In genomic region chr17:55750750-55751641, GRCh38 we compare ENCODE assay signal across 8 cellular contexts. TPM values are rescaled to one million over a fixed set of nuclear protein-coding genes. Genes with fewer than 3 reads are reported as not detected.
DNase-seq lines count a peak whose midpoint lies in the region; ATAC-seq, FAIRE-seq and TF ChIP-seq lines count a peak whose summit lies in the region.

Gene PCTP (plus strand): TSS chr17:55751051. CDS start chr17:55751104, 53 bp downstream.

- no peaks in the 10 kb centered on the region for H3K36me3 ChIP-seq in colonic mucosa

- no peak for TF ChIP-seq EP300 in A549 (IDR thresholded peaks at IDR 0.05)

- DNase-seq in A549 (ENCODE audit: low read depth in 1 of 2, low spot score in 1 of 2) (peak; percentile 91 to 94), NCI-H446 (lab: John Stamatoyannopoulos, UW) (peak; percentile 8 to 74), colonic mucosa (peak; percentile 97), kidney tubule cell (ENCODE audit: low spot score) (peak; percentile 96)
- peak; percentile 93 for DNase-seq in activated CD4-positive, alpha-beta T cell treated with anti-CD3 and anti-CD28 coated beads for 36 hours
- DNase-seq in stimulated activated CD4-positive, alpha-beta T cell treated with anti-CD3 and anti-CD28 coated beads, Interleukin-1b, Interleukin-23, amount 100 ng/mL, for 24 hours (ENCODE audit: low read depth in 4 of 4, low spot score in 1 of 4), result peak; percentile 68 to 86 (median 73)

- H3K4me1 ChIP-seq in A549 (peaks cover 12% of the 10 kb centered on the region; the same call in 2 of the 3 replicates), colonic mucosa (peaks cover 3% of the 10 kb centered on the region)

- no peak for FAIRE-seq in A549 (lab: Jason Lieb, UNC)

- H3K9ac ChIP-seq in colonic mucosa (ENCODE audit: low read depth in 2 of 2, low read length in 2 of 2), result peak within 1 kb of the TSS; percentile 69 to 84

- H3K27ac ChIP-seq in A549, result peak within 1 kb of the TSS; percentile 86 to 94
- H3K27ac ChIP-seq in colonic mucosa, result peak within 1 kb of the TSS; percentile 85

- peak within 1 kb of the TSS; percentile 58 for H3K4me3 ChIP-seq in A549
- peak within 1 kb of the TSS; percentile 77 for H3K4me3 ChIP-seq in colonic mucosa

- CTCF ChIA-PET in A549 (lab: Yijun Ruan, JAX), result interaction anchor here (0.9 to 3.0 kb wide), 14 partner anchors 9 to 237 kb away, joined by 3 to 26 read pairs (median 6); no protein-coding TSS in a partner anchor
- CTCF ChIA-PET in activated CD4-positive, alpha-beta T cell treated with anti-CD3 and anti-CD28 coated beads for 36 hours (lab: Charles Lee), result interaction anchor here (0.6 to 3.2 kb wide), 7 partner anchors 11 to 225 kb away, joined by 3 to 29 read pairs (median 5); no protein-coding TSS in a partner anchor

- peak within 1 kb of the TSS; percentile 84 for H3K4me2 ChIP-seq in A549

- H3K9me3 ChIP-seq in A549, result no peaks in the 10 kb centered on the region
- no peaks in the 10 kb centered on the region for H3K9me3 ChIP-seq in colonic mucosa

- no peak; a peak in 1 of 5 replicates for TF ChIP-seq RAD21 in A549 (conservative IDR thresholded peaks at IDR 0.05 in 1 of 2, IDR thresholded peaks at IDR 0.05 in 1 of 2)

- H3K36me3 Mint-ChIP-seq in activated CD4-positive, alpha-beta T cell treated with anti-CD3 and anti-CD28 coated beads for 36 hours (ENCODE audit: low read depth), result no peaks in the 10 kb centered on the region

- POLR2A ChIA-PET in A549 (lab: Yijun Ruan, JAX), result interaction anchor here (0.6 to 1.6 kb wide), 11 partner anchors 8 to 513 kb away, joined by 3 to 13 read pairs (median 4); partner anchors contain the start of gene TMEM100
- POLR2A ChIA-PET in activated CD4-positive, alpha-beta T cell treated with anti-CD3 and anti-CD28 coated beads for 36 hours (lab: Charles Lee), result interaction anchor here (0.6 kb wide), 1 partner anchor 20 kb away, joined by 3 read pairs; no protein-coding TSS in a partner anchor

- TF ChIP-seq CTCF in A549 (IDR thresholded peaks at IDR 0.05), result 0 out of 3 replicates have a peak, but pooled peaks have one; percentile 5
- peak; percentile 28 for TF ChIP-seq CTCF in colonic mucosa (IDR thresholded peaks at IDR 0.05)

- H3K4me1 Mint-ChIP-seq in activated CD4-positive, alpha-beta T cell treated with anti-CD3 and anti-CD28 coated beads for 36 hours, result peaks cover 11% of the 10 kb centered on the region

- peak within 1 kb of the TSS; percentile 77 for H3K4me3 Mint-ChIP-seq in activated CD4-positive, alpha-beta T cell treated with anti-CD3 and anti-CD28 coated beads for 36 hours

- TF ChIP-seq POLR2A in A549 (IDR thresholded peaks at IDR 0.05; ENCODE audit: low read length), result peak; percentile 87

- no peaks in the 10 kb centered on the region for H3K27me3 ChIP-seq in colonic mucosa

- 0% methylated on average over 18 of the region's 53 CpGs for WGBS in A549 (ENCODE audit: missing lambda C conversion rate)

- intact Hi-C loops in activated CD4-positive, alpha-beta T cell treated with anti-CD3 and anti-CD28 coated beads for 36 hours (cut with DNase I, micrococcal nuclease), result loop anchor here (1.0 to 2.0 kb wide), 3 partner anchors 17 to 330 kb away; partner anchors contain the start of gene MMD (in 1 of the 2)
- intact Hi-C loops in colonic mucosa (cut with DNase I), result no loop called here

- ATAC-seq in A549 (peak; percentile 97 to 99), GM18519 (IDR thresholded peaks at IDR 0.05; ENCODE audit: low FRiP score, unreplicated experiment) (peak; percentile 93), HG03060 (IDR thresholded peaks at IDR 0.05; ENCODE audit: low read depth, unreplicated experiment) (peak; percentile 88)
- ATAC-seq in activated CD4-positive, alpha-beta T cell treated with anti-CD3 and anti-CD28 coated beads for 36 hours, result peak; percentile 99

- H3K27me3 Mint-ChIP-seq in activated CD4-positive, alpha-beta T cell treated with anti-CD3 and anti-CD28 coated beads for 36 hours, result peaks cover 26% of the 10 kb centered on the region

- H3K9me3 Mint-ChIP-seq in activated CD4-positive, alpha-beta T cell treated with anti-CD3 and anti-CD28 coated beads for 36 hours (ENCODE audit: low read depth), result no peaks in the 10 kb centered on the region

- H3K27ac Mint-ChIP-seq in activated CD4-positive, alpha-beta T cell treated with anti-CD3 and anti-CD28 coated beads for 36 hours, result peak within 1 kb of the TSS; percentile 44

TF ChIP-seq in A549, 52 proteins besides CTCF, POLR2A, EP300 and RAD21:
- no peak for TF ChIP-seq HDAC2 (IDR thresholded peaks at IDR 0.05)
- peak; percentile 99 for TF ChIP-seq PHF8 (IDR thresholded peaks at IDR 0.05; ENCODE audit: borderline replicate concordance, low read depth)
- TF ChIP-seq PBX3 (IDR thresholded peaks at IDR 0.05), result peak; percentile 45
- no peak for TF ChIP-seq MYC (IDR thresholded peaks at IDR 0.05; ENCODE audit: borderline replicate concordance, low read length)
- peak; percentile 61 for TF ChIP-seq MAX (IDR thresholded peaks at IDR 0.05)
- 0 out of 3 replicates have a peak, but pooled peaks have one; percentile 53 for TF ChIP-seq BCL3 (IDR thresholded peaks at IDR 0.05)
- TF ChIP-seq ZC3H11A (IDR thresholded peaks at IDR 0.05), result no peak
- peak; percentile 31 to 90; a peak in 3 of 5 replicates for TF ChIP-seq JUN (IDR thresholded peaks at IDR 0.05)
- TF ChIP-seq ESRRA (IDR thresholded peaks at IDR 0.05; ENCODE audit: borderline replicate concordance, low read length), result 0 out of 2 replicates have a peak, but pooled peaks have one; percentile 6
- TF ChIP-seq FOSL2 (IDR thresholded peaks at IDR 0.05), result no peak
- no peak for TF ChIP-seq FOSL2 (CRISPR knock-in tag; IDR thresholded peaks at IDR 0.05)
- 0 out of 2 replicates have a peak, but pooled peaks have one; percentile 44 for TF ChIP-seq RFX5 (IDR thresholded peaks at IDR 0.05)

RNA-seq across cellular contexts. Expression of gene PCTP, which starts in this region (rescaled TPM):
- polyA plus RNA-seq in A549 (2011; rRNA removed) (28.0 and 31.5 TPM in 2 replicates), A549 (2017; fragmentation: RNase III; extraction: RNeasy Plus Mini Kit Qiagen cat#74134 plus additional on column Dnase treatment) (16.6 to 17.5 TPM (median 17.1 TPM) in 3 replicates)
- polyA plus RNA-seq in A549 (2012; cell fraction: cytosol; rRNA removed), result 18.1 and 18.3 TPM in 2 replicates
- 6.1 and 11.4 TPM in 2 replicates for polyA plus RNA-seq in A549 (2012; cell fraction: nucleus; rRNA removed)
- 15.6 and 20.7 TPM in 2 replicates for polyA minus RNA-seq in A549 (2011; rRNA and poly(A)+ RNA removed)
- 1 to 10 TPM; 7.6 to 8.1 TPM for total RNA-seq in activated CD4-positive, alpha-beta T cell treated with anti-CD3 and anti-CD28 coated beads for 36 hours
- 10 to 100 TPM; 29.0 to 35.5 TPM for total RNA-seq in colonic mucosa

Comparison
In these comparisons a context has a peak if more than half of its experiments do, and no peak if none do; other contexts are left out.
1. Peak in every context shown above with its lines: DNase-seq, ATAC-seq, H3K4me3 ChIP-seq and H3K27ac ChIP-seq.
2. DNase-seq: peak in every context shown above with its lines; median percentile 97 in colonic mucosa; 96 in kidney tubule cell; 93 in activated CD4-positive, alpha-beta T cell treated with anti-CD3 and anti-CD28 coated beads for 36 hours; 92 in A549; 73 in stimulated activated CD4-positive, alpha-beta T cell treated with anti-CD3 and anti-CD28 coated beads, Interleukin-1b, Interleukin-23, amount 100 ng/mL, for 24 hours; 41 in NCI-H446.